ENCODE assay signal across 8 cellular contexts in genomic region chr11:73597340-73597955, GRCh38. TPM values are rescaled to one million over a fixed set of nuclear protein-coding genes. Genes with fewer than 3 reads are reported as not detected.
DNase-seq lines count a peak whose midpoint lies in the region; ATAC-seq and TF ChIP-seq lines count a peak whose summit lies in the region.

No MANE protein-coding gene starts in this region.

- peak overlapping the region; percentile 93; the same call in 1 of the 2 replicates for H2AFZ ChIP-seq in Karpas-422 (ENCODE audit: low read length)

- H3K9me3 ChIP-seq in DOHH2 (ENCODE audit: control insufficient read depth, insufficient read depth, low read length) (no peaks in the 10 kb centered on the region), Karpas-422 (ENCODE audit: low read length) (no peaks in the 10 kb centered on the region), aorta (ENCODE audit: control insufficient read depth, low read length) (no peaks in the 10 kb centered on the region)

- H3K4me1 Mint-ChIP-seq in chondrocyte (ENCODE audit: low read depth): peaks cover 48% of the 10 kb centered on the region

- H3K27me3 ChIP-seq in DOHH2 (ENCODE audit: control insufficient read depth, low read length) (no peaks in the 10 kb centered on the region), Karpas-422 (ENCODE audit: low read length) (no peaks in the 10 kb centered on the region), aorta (ENCODE audit: control insufficient read depth in 1 of 2, insufficient read depth in 2 of 2, low read length in 1 of 2) (no peaks in the 10 kb centered on the region)

- peaks cover 54% of the 10 kb centered on the region for H3K79me2 ChIP-seq in DOHH2 (ENCODE audit: control insufficient read depth, low read length)
- H3K79me2 ChIP-seq in Karpas-422 (ENCODE audit: low read length): peaks cover 3% of the 10 kb centered on the region; the same call in 1 of the 2 replicates

- H4K20me1 ChIP-seq in DOHH2 (ENCODE audit: control insufficient read depth, insufficient read depth, low read depth, low read length) (0 out of 2 replicates have a peak, but pooled peaks cover 4% of the 10 kb centered on the region), Karpas-422 (ENCODE audit: insufficient read depth, low read depth, low read length) (peaks cover 8% of the 10 kb centered on the region; the same call in 1 of the 2 replicates)

- H3K9ac ChIP-seq in Karpas-422 (ENCODE audit: low read length): peak overlapping the region; percentile 88

- peaks cover 29% of the 10 kb centered on the region for H3F3A ChIP-seq in DOHH2 (ENCODE audit: control insufficient read depth, insufficient read depth)

- WGBS in aorta, 2 donors: 2% methylated on average over 23 to 27 of the region's 27 CpGs

- no peak for TF ChIP-seq CTCF in DOHH2 (IDR thresholded peaks at IDR 0.05; ENCODE audit: low read depth, low read length, poor library complexity, severe bottlenecking)
- TF ChIP-seq CTCF in chondrocyte (IDR thresholded peaks at IDR 0.05): no peak

- H3K4me3 ChIP-seq in DOHH2 (ENCODE audit: low read length): peak overlapping the region; percentile 88
- peak overlapping the region; percentile 62 for H3K4me3 ChIP-seq in Karpas-422 (ENCODE audit: low read length)
- peak overlapping the region; percentile 47 to 76 for H3K4me3 ChIP-seq in aorta (ENCODE audit: low read length in 2 of 2)

- peak overlapping the region; percentile 88 for H3K27ac Mint-ChIP-seq in chondrocyte (ENCODE audit: unreplicated experiment)

- no peak for ATAC-seq in aorta (ENCODE audit: low FRiP score)
- no peak for ATAC-seq in GM18520 (IDR thresholded peaks at IDR 0.05; ENCODE audit: unreplicated experiment)
- no peak for ATAC-seq in HG03354 (IDR thresholded peaks at IDR 0.05; ENCODE audit: poor library complexity, severe bottlenecking, unreplicated experiment)

- H3K27me3 Mint-ChIP-seq in chondrocyte (ENCODE audit: low read depth): no peaks in the 10 kb centered on the region

- H3K9me2 ChIP-seq in DOHH2 (replicated peaks; ENCODE audit: control insufficient read depth, low read length) (no peaks in the 10 kb centered on the region), Karpas-422 (replicated peaks; ENCODE audit: insufficient read depth, low read length) (no peaks in the 10 kb centered on the region)

- no peaks in the 10 kb centered on the region for H3K9me3 Mint-ChIP-seq in chondrocyte (ENCODE audit: low read depth)

- H3K4me2 ChIP-seq in DOHH2 (ENCODE audit: low read length): peak overlapping the region; percentile 88
- peak overlapping the region; percentile 65 for H3K4me2 ChIP-seq in Karpas-422 (ENCODE audit: low read depth, low read length, poor library complexity, severe bottlenecking)

- no peaks in the 10 kb centered on the region for H3K36me3 Mint-ChIP-seq in chondrocyte (ENCODE audit: low read depth)

- H3K4me3 Mint-ChIP-seq in chondrocyte (ENCODE audit: unreplicated experiment): peak overlapping the region; percentile 93

- DNase-seq in Karpas-422 (no peak), chondrocyte (ENCODE audit: low spot score) (no peak), midbrain (lab: John Stamatoyannopoulos, UW) (peak; percentile 10), aorta (no peak)
- no peak for DNase-seq in stimulated activated CD8-positive, alpha-beta memory T cell treated with anti-CD3 and anti-CD28 coated beads, Interleukin-4, amount 100 ng/mL, for 48 hours

- H3K36me3 ChIP-seq in DOHH2 (ENCODE audit: control insufficient read depth, low read length): no peaks in the 10 kb centered on the region; the same call in 1 of the 2 replicates
- H3K36me3 ChIP-seq in Karpas-422 (ENCODE audit: insufficient read depth, low read length): no peaks in the 10 kb centered on the region
- H3K36me3 ChIP-seq in aorta (ENCODE audit: control insufficient read depth in 1 of 2, insufficient read depth in 2 of 2, low read length in 1 of 2): no peaks in the 10 kb centered on the region

- H3K27ac ChIP-seq in DOHH2 (ENCODE audit: low read depth, low read length) (peak overlapping the region; percentile 80), Karpas-422 (ENCODE audit: low read length) (no peak overlapping the region), aorta (ENCODE audit: low read depth in 1 of 2, low read length in 2 of 2) (no peak overlapping the region)

- H3K4me1 ChIP-seq in DOHH2 (ENCODE audit: control insufficient read depth, low read length): peaks cover 54% of the 10 kb centered on the region
- peaks cover 33% of the 10 kb centered on the region for H3K4me1 ChIP-seq in Karpas-422 (ENCODE audit: low read length)
- no peaks in the 10 kb centered on the region for H3K4me1 ChIP-seq in aorta (ENCODE audit: control insufficient read depth in 1 of 2, insufficient read depth in 2 of 2, low read length in 2 of 2)

- intact Hi-C loops in aorta (cut with DNase I): no loop called here

RNA-seq across cellular contexts. Expression of gene FAM168A, which starts 0.5 kb away (rescaled TPM):
- total RNA-seq in Karpas-422 (2014; rRNA removed; shearing (Covaris generic); ENCODE audit: low replicate concordance): 8.4 and 12.9 TPM in 2 replicates
- 53.7 to 62.4 TPM (median 58.0 TPM) in 3 replicates for total RNA-seq in chondrocyte
- 10 to 100 TPM; 36.2 to 52.0 TPM for total RNA-seq in aorta
- polyA plus RNA-seq in aorta: 10 to 100 TPM in 1 of 2 donors, 1 to 10 TPM in 1; 5.5 to 14.9 TPM

RNA-seq across cellular contexts. Expression of gene PLEKHB1, which starts 48.9 kb away (rescaled TPM):
- total RNA-seq in Karpas-422 (2014; rRNA removed; shearing (Covaris generic); ENCODE audit: low replicate concordance): 3.1 and 6.0 TPM in 2 replicates
- total RNA-seq in chondrocyte (2.0 to 2.9 TPM in 2 of 3 replicates, not detected in the other), aorta (10 to 100 TPM in 1 of 2 donors, 1 to 10 TPM in 1; 3.5 to 10.5 TPM)
- polyA plus RNA-seq in aorta: 10 to 100 TPM in 1 of 2 donors, 1 to 10 TPM in 1; 3.3 to 14.1 TPM
